22 cellular contexts compared by ENCODE assay signal in the genomic region with DNA sequence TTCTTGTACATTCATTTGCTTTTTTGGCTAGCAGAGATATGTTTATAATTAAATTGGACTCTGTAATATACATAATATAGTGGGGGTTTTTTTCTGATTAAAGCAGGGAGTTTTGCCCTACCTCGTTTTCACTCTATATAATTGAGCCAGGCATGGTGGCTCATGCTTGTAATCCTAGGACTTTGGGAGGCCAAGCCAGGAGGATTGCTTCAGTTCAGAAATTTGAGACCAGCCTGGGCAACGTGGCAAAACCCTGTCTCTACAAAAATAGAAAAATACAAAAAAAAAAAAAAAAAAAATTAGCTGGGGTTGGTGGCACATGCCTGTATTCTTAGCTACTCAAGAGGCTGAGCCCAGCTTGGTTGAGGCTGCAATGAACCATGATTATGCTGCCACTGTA.
"Had no signal": no experiment of that assay in that cellular context is flagged by ENCODE, and none has a peak within 500 bp of the region (broad histone marks: within the 10 kb centered on the region; RNA-seq: fewer than 3 reads in every experiment).

No MANE protein-coding gene starts in this region.

- H3K27ac ChIP-seq: body of pancreas, coronary artery, heart left ventricle, lower lobe of right lung, right atrium auricular region, suprapubic skin had no signal

- H3K27ac Mint-ChIP-seq: activated naive CD4-positive, alpha-beta T cell treated with anti-CD3 and anti-CD28 coated beads, Interleukin-2, amount 50 U/mL, for 72 hours; activated T-cell treated with anti-CD3 and anti-CD28 coated beads, Interleukin-2, amount 50 U/mL, for 72 hours; stimulated activated naive CD8-positive, alpha-beta T cell treated with anti-CD3 and anti-CD28 coated beads, Interleukin-15, Interleukin-2, amounts not matched to agents 100 ng/mL and 50 ng/mL, for 24 hours; T-cell; type B pancreatic cell had no signal

- ATAC-seq: activated naive CD4-positive, alpha-beta T cell treated with anti-CD3 and anti-CD28 coated beads, Interleukin-2, amount 50 U/mL, for 72 hours; activated T-cell treated with anti-CD3 and anti-CD28 coated beads, Interleukin-2, amount 50 U/mL, for 72 hours; body of pancreas; heart left ventricle; left colon; lower lobe of right lung; T-cell had no signal

- H3K4me2 ChIP-seq: SK-N-SH had no signal

- H3K27me3 Mint-ChIP-seq: stimulated activated naive CD8-positive, alpha-beta T cell treated with anti-CD3 and anti-CD28 coated beads, Interleukin-15, Interleukin-2, amounts not matched to agents 100 ng/mL and 50 ng/mL, for 24 hours; T-cell; type B pancreatic cell had no signal

- H3K4me3 Mint-ChIP-seq: activated T-cell treated with anti-CD3 and anti-CD28 coated beads, Interleukin-2, amount 50 U/mL, for 72 hours; stimulated activated naive CD8-positive, alpha-beta T cell treated with anti-CD3 and anti-CD28 coated beads, Interleukin-15, Interleukin-2, amounts not matched to agents 100 ng/mL and 50 ng/mL, for 24 hours; T-cell; type B pancreatic cell had no signal

- H3K4me3 ChIP-seq: body of pancreas, coronary artery, esophagus squamous epithelium, heart left ventricle, lower lobe of right lung, right atrium auricular region, suprapubic skin had no signal

- H3K9ac ChIP-seq: SK-N-SH had no signal

- H3K9me3 ChIP-seq: body of pancreas, esophagus squamous epithelium, heart left ventricle, lower lobe of right lung, right atrium auricular region, SK-N-SH, suprapubic skin had no signal

- H3K27me3 ChIP-seq: body of pancreas, esophagus squamous epithelium, heart left ventricle, right atrium auricular region, suprapubic skin had no signal

- H3K9me3 Mint-ChIP-seq: activated naive CD4-positive, alpha-beta T cell treated with anti-CD3 and anti-CD28 coated beads, Interleukin-2, amount 50 U/mL, for 72 hours; activated T-cell treated with anti-CD3 and anti-CD28 coated beads, Interleukin-2, amount 50 U/mL, for 72 hours; stimulated activated naive CD8-positive, alpha-beta T cell treated with anti-CD3 and anti-CD28 coated beads, Interleukin-15, Interleukin-2, amounts not matched to agents 100 ng/mL and 50 ng/mL, for 24 hours; T-cell; type B pancreatic cell had no signal

- DNase-seq: activated CD4-positive, alpha-beta T cell treated with anti-CD3 and anti-CD28 coated beads, Interleukin-2, amount 50 U/mL, for 4 hours; activated CD4-positive, CD25-positive, alpha-beta regulatory T cell treated with anti-CD3 and anti-CD28 coated beads, Interleukin-2, amount 50 U/mL, for 72 hours; activated gamma-delta T cell; activated T-cell treated with anti-CD3 and anti-CD28 coated beads, Interleukin-2, amount 50 U/mL, for 72 hours; amygdala; body of pancreas; caudate nucleus; effector CD4-positive, alpha-beta T cell; esophagus squamous epithelium; foreskin melanocyte; heart left ventricle; left colon; lower lobe of right lung; SK-N-SH; T-cell; T-helper 9 cell had no signal
